Comparison of ENCODE assay signal across 18 cellular contexts in genomic region chrX:14916017-14916674, GRCh38. TPM values are rescaled to one million over a fixed set of nuclear protein-coding genes. Genes with fewer than 3 reads are reported as not detected.
DNase-seq lines count a peak whose midpoint lies in the region; ATAC-seq, FAIRE-seq and TF ChIP-seq lines count a peak whose summit lies in the region.
"Had no signal": no experiment of that assay in that cellular context is flagged by ENCODE, and none has a peak within 500 bp of the region (broad histone marks: within the 10 kb centered on the region; RNA-seq: fewer than 3 reads in every experiment).

No MANE protein-coding gene starts in this region.

- H3K27me3 Mint-ChIP-seq in chondrocyte (ENCODE audit: low read depth) = no peaks in the 10 kb centered on the region
- H3K27me3 Mint-ChIP-seq: IgD-negative memory B cell, progenitor cell of endocrine pancreas had no signal

- peak overlapping the region; percentile 36 for H3K27ac Mint-ChIP-seq in chondrocyte (ENCODE audit: unreplicated experiment)
- H3K27ac Mint-ChIP-seq: IgD-negative memory B cell, progenitor cell of endocrine pancreas had no signal

- ATAC-seq in omental fat pad (ENCODE audit: low FRiP score) (peak; percentile 41), GM18519 (IDR thresholded peaks at IDR 0.05; ENCODE audit: low FRiP score, unreplicated experiment) (no peak), HG03521 (IDR thresholded peaks at IDR 0.05; ENCODE audit: unreplicated experiment) (no peak)

- peaks cover 35% of the 10 kb centered on the region for H3K4me1 Mint-ChIP-seq in chondrocyte (ENCODE audit: low read depth)
- H3K4me1 Mint-ChIP-seq: IgD-negative memory B cell had no signal

- H3K27me3 ChIP-seq in BE2C = no peaks in the 10 kb centered on the region

- TF ChIP-seq CTCF in BE2C (IDR thresholded peaks at IDR 0.05; ENCODE audit: low read depth, low read length) (no peak), chondrocyte (IDR thresholded peaks at IDR 0.05) (no peak), omental fat pad (IDR thresholded peaks at IDR 0.05) (no peak), GM13977 (IDR thresholded peaks at IDR 0.05; ENCODE audit: extremely low read depth, insufficient read depth, missing control alignments) (no peak)

- no peak overlapping the region for H3K4me3 Mint-ChIP-seq in chondrocyte (ENCODE audit: unreplicated experiment)

- H3K9me3 Mint-ChIP-seq in chondrocyte (ENCODE audit: low read depth) = no peaks in the 10 kb centered on the region
- H3K9me3 Mint-ChIP-seq: IgD-negative memory B cell had no signal

- no peaks in the 10 kb centered on the region for H3K9me3 ChIP-seq in BE2C

- no peaks in the 10 kb centered on the region for H3K36me3 ChIP-seq in BE2C

- no peaks in the 10 kb centered on the region for H3K4me1 ChIP-seq in BE2C

- H3K4me3 ChIP-seq in BE2C (ENCODE audit: low read depth, low read length) = no peak overlapping the region
- H3K4me3 ChIP-seq: PC-9 had no signal

- DNase-seq in BE2C = peak; percentile 10
- DNase-seq in NCI-H226 = peak; percentile 60
- no peak for DNase-seq in chondrocyte (ENCODE audit: low spot score)
- DNase-seq in omental fat pad (ENCODE audit: low spot score) = no peak
- no peak for DNase-seq in frontal cortex (ENCODE audit: low spot score in 2 of 2)
- no peak for DNase-seq in GM13977 (ENCODE audit: low spot score)
- DNase-seq: activated effector memory CD4-positive, alpha-beta T cell treated with Interleukin-2 at 50 U/mL for 16 hours; aorta; NCI-H1092 treated with DMSO at 0.1 percent for 48 hours; NCI-H748 treated with DMSO at 0.1 percent for 48 hours; PC-9; substantia nigra had no signal

- FAIRE-seq in frontal cortex (lab: Jason Lieb, UNC) = no peak
- FAIRE-seq: GM12891, H1 had no signal

- peaks cover 7% of the 10 kb centered on the region for H3K36me3 Mint-ChIP-seq in chondrocyte (ENCODE audit: low read depth)
- H3K36me3 Mint-ChIP-seq: IgD-negative memory B cell had no signal

- in situ Hi-C loops in GM13977 (cut with MboI; ENCODE audit: low pct_unique_long_range_greater_than_20kb, low sequenced_read_pairs, unreplicated experiment) = no loop called here

RNA-seq across cellular contexts. Expression of gene MOSPD2, which starts 42.9 kb away (rescaled TPM):
- polyA plus RNA-seq in BE2C (2012; ENCODE audit: insufficient read depth, insufficient read length, low read depth) = 7.5 TPM
- total RNA-seq in chondrocyte (25.1 to 31.8 TPM (median 27.2 TPM) in 3 replicates), omental fat pad (10 to 100 TPM; 19.0 to 35.8 (median 21.9) TPM), frontal cortex (11.8 TPM)

RNA-seq across cellular contexts. Expression of gene FANCB, which starts 43.3 kb away (rescaled TPM):
- polyA plus RNA-seq in BE2C (2012; ENCODE audit: insufficient read depth, insufficient read length, low read depth) = 0.62 TPM
- 3.0 to 7.1 TPM (median 3.2 TPM) in 3 replicates for total RNA-seq in chondrocyte
- 1 to 10 TPM in 2 of 4 donors, under 1 TPM in 2; 0.72 to 1.3 (median 0.87) TPM for total RNA-seq in omental fat pad
- total RNA-seq in frontal cortex = 17.5 TPM

Comparison
In these comparisons a context has a peak if more than half of its experiments do, and no peak if none do; other contexts are left out.
1. DNase-seq: peak in BE2C (single experiment) and NCI-H226 (single experiment); none in chondrocyte (single experiment), omental fat pad (single experiment), frontal cortex (0 of 2) and GM13977 (single experiment).